ENCODE assay signal across 26 cellular contexts in genomic region chr9:14131353-14132088, GRCh38.
DNase-seq lines count a peak whose midpoint lies in the region; ATAC-seq, FAIRE-seq and TF ChIP-seq lines count a peak whose summit lies in the region.
"Had no signal": no experiment of that assay in that cellular context is flagged by ENCODE, and none has a peak within 500 bp of the region (broad histone marks: within the 10 kb centered on the region; RNA-seq: fewer than 3 reads in every experiment).

No MANE protein-coding gene starts in this region.

- CTCF ChIA-PET in mammary epithelial cell (lab: Charles Lee; ENCODE audit: low non-redundant PET) = no interaction called here

- no peaks in the 10 kb centered on the region for H3K79me2 ChIP-seq in mammary epithelial cell (ENCODE audit: insufficient read depth, low read length)

- BruUV-seq in mammary epithelial cell (replicated peaks; lab: Mats Ljungman, UMichigan) = no TSS peak

- peaks cover 2% of the 10 kb centered on the region for H3K36me3 ChIP-seq in mammary epithelial cell (ENCODE audit: insufficient read depth, low read length)
- H3K36me3 ChIP-seq: brain microvascular endothelial cell, neutrophil, prostate gland, SJSA1 had no signal

- H3K4me1 ChIP-seq in mammary epithelial cell (ENCODE audit: insufficient read depth, low read length) = peaks cover 13% of the 10 kb centered on the region
- H3K4me1 ChIP-seq: Caco-2, prostate gland, SJSA1, testis had no signal

- H3K4me3 ChIP-seq in mammary epithelial cell (replicated peaks in 1 of 3; ENCODE audit: insufficient read depth in 1 of 3, low read depth in 2 of 3, low read length in 3 of 3) = no peak overlapping the region
- H3K4me3 ChIP-seq: prostate gland, SJSA1, testis had no signal

- no peaks in the 10 kb centered on the region for H3K27me3 ChIP-seq in mammary epithelial cell (ENCODE audit: insufficient read depth, low read length)
- H3K27me3 ChIP-seq: brain microvascular endothelial cell, neutrophil, SJSA1, testis had no signal

- no peaks in the 10 kb centered on the region for H3K9me3 ChIP-seq in mammary epithelial cell (replicated peaks; ENCODE audit: insufficient read depth, low read length)
- H3K9me3 ChIP-seq: Caco-2, neutrophil, prostate gland, SJSA1, testis had no signal

- H3K27ac ChIP-seq in mammary epithelial cell (ENCODE audit: insufficient read depth, low read depth, low read length) = no peak overlapping the region
- H3K27ac ChIP-seq: brain microvascular endothelial cell, neutrophil, prostate gland, SJSA1, testis had no signal

- intact Hi-C loops in mammary epithelial cell (cut with micrococcal nuclease) = no loop called here

- in situ Hi-C loops in mammary epithelial cell (cut with MboI; ENCODE audit: low sequenced_read_pairs in 2 of 2) = no loop called here

- 78% methylated on average over 11 of the region's 11 CpGs for WGBS in mammary epithelial cell (ENCODE audit: low coverage, missing lambda C conversion rate)

- peak; percentile 7 for DNase-seq in DMS 273 treated with DMSO at 0.1 percent for 48 hours (lab: John Stamatoyannopoulos, UW)
- peak; percentile 36 for DNase-seq in NCI-H1436 (lab: John Stamatoyannopoulos, UW)
- DNase-seq in NCI-H2171 treated with DMSO at 0.1 percent for 48 hours (lab: John Stamatoyannopoulos, UW) = peak; percentile 94
- DNase-seq in SHP77 (lab: John Stamatoyannopoulos, UW) = peak; percentile 26 to 47
- DNase-seq in NOMO-1 treated with dmso at 0.1 percent for 144 hours (lab: John Stamatoyannopoulos, UW; ENCODE audit: unreplicated experiment) = no peak
- DNase-seq in HTR-8/SVneo (ENCODE audit: insufficient read length, low spot score) = no peak
- no peak for DNase-seq in mammary epithelial cell
- DNase-seq: activated CD4-positive, alpha-beta T cell treated with anti-CD3 and anti-CD28 coated beads, Interleukin-2, amount 50 U/mL, for 48 hours; activated naive CD4-positive, alpha-beta T cell treated with Interleukin-2 at 50 U/mL for 16 hours; brain microvascular endothelial cell; C1 segment of cervical spinal cord; Caco-2; hypothalamus; mesenchymal stem cell; NCI-H1092 treated with DMSO at 0.1 percent for 48 hours; stimulated activated naive CD4-positive, alpha-beta T cell; testis had no signal

- no peaks in the 10 kb centered on the region for H4K20me1 ChIP-seq in mammary epithelial cell (ENCODE audit: insufficient read depth, low read length)

- no peak overlapping the region for H3K4me2 ChIP-seq in mammary epithelial cell (ENCODE audit: insufficient read depth, low read depth, low read length)

- H3K9ac ChIP-seq in mammary epithelial cell (ENCODE audit: insufficient read depth, low read length) = no peak overlapping the region

- H2AFZ ChIP-seq in mammary epithelial cell (ENCODE audit: low read depth, low read length) = no peak overlapping the region

- ATAC-seq in GM21825 (IDR thresholded peaks at IDR 0.05; ENCODE audit: unreplicated experiment) = no peak
- ATAC-seq: left lobe of liver had no signal

- dilution Hi-C loops in mammary epithelial cell (cut with HindIII; ENCODE audit: low sequenced_read_pairs) = no loop called here

- FAIRE-seq in HTR-8/SVneo (lab: Jason Lieb, UNC) = no peak
- FAIRE-seq: endothelial cell of umbilical vein, H54, RCC 7860, TTC549 had no signal

- no peak for TF ChIP-seq CTCF in mammary epithelial cell (conservative IDR thresholded peaks at IDR 0.05 in 1 of 2, IDR thresholded peaks at IDR 0.05 in 1 of 2; ENCODE audit: extremely low read depth in 1 of 2, insufficient read depth in 1 of 2, low read depth in 1 of 2, low read length in 2 of 2)

Comparison
In these comparisons a context has a peak if more than half of its experiments do, and no peak if none do; other contexts are left out.
1. DNase-seq: peak in DMS 273 treated with DMSO at 0.1 percent for 48 hours (single experiment), NCI-H1436 (single experiment), NCI-H2171 treated with DMSO at 0.1 percent for 48 hours (single experiment) and SHP77 (2 of 2); none in NOMO-1 treated with dmso at 0.1 percent for 144 hours (single experiment), HTR-8/SVneo (single experiment) and mammary epithelial cell (single experiment).